In genomic region chr1:246435421-246436041, GRCh38 we compare ENCODE assay signal across 18 cellular contexts.
DNase-seq lines count a peak whose midpoint lies in the region; ATAC-seq and TF ChIP-seq lines count a peak whose summit lies in the region.
"Had no signal": no experiment of that assay in that cellular context is flagged by ENCODE, and none has a peak within 500 bp of the region (broad histone marks: within the 10 kb centered on the region; RNA-seq: fewer than 3 reads in every experiment).

No MANE protein-coding gene starts in this region.

- H3K9me3 ChIP-seq in IMR-90 (ENCODE audit: control insufficient read depth, insufficient read depth, low read length), result no peaks in the 10 kb centered on the region
- H3K9me3 ChIP-seq: gastrocnemius medialis had no signal

- no peak overlapping the region for H3K23ac ChIP-seq in IMR-90 (ENCODE audit: low read depth, low read length)

- H3K27ac Mint-ChIP-seq in mesothelial cell of epicardium, result peak overlapping the region; percentile 40
- no peak overlapping the region for H3K27ac Mint-ChIP-seq in T-cell
- H3K27ac Mint-ChIP-seq: activated naive CD8-positive, alpha-beta T cell treated with anti-CD3 and anti-CD28 coated beads, Interleukin-2, amount 10 ng/mL, durations not matched to agents 7 days and 5 days; effector memory CD8-positive, alpha-beta T cell; nephron had no signal

- no peak for TF ChIP-seq CTCF in IMR-90 (conservative IDR thresholded peaks at IDR 0.05; ENCODE audit: low read depth, low read length)
- TF ChIP-seq CTCF in cardiac fibroblast (IDR thresholded peaks at IDR 0.05; ENCODE audit: low read depth, low read length), result no peak
- TF ChIP-seq CTCF in mesothelial cell of epicardium (IDR thresholded peaks at IDR 0.05; ENCODE audit: unreplicated experiment), result no peak

- TF ChIP-seq RAD21 in IMR-90 (IDR thresholded peaks at IDR 0.05; ENCODE audit: low read length), result no peak

- peaks cover 18% of the 10 kb centered on the region for H3K4me1 Mint-ChIP-seq in mesothelial cell of epicardium
- peaks cover 8 to 14% (median 11%) of the 10 kb centered on the region in 3 donors for H3K4me1 Mint-ChIP-seq in T-cell
- H3K4me1 Mint-ChIP-seq: activated naive CD8-positive, alpha-beta T cell treated with anti-CD3 and anti-CD28 coated beads, Interleukin-2, amount 10 ng/mL, durations not matched to agents 7 days and 5 days had no signal

- no peak overlapping the region for H3K9ac ChIP-seq in IMR-90 (ENCODE audit: low read depth, low read length)

- H3K27me3 ChIP-seq in IMR-90 (ENCODE audit: control insufficient read depth, insufficient read depth, low read length), result no peaks in the 10 kb centered on the region
- H3K27me3 ChIP-seq: gastrocnemius medialis, suprapubic skin had no signal

- intact Hi-C loops in IMR-90 (cut with micrococcal nuclease), result no loop called here

- no peak overlapping the region for H2AK9ac ChIP-seq in IMR-90 (replicated peaks; ENCODE audit: low read depth, low read length, poor library complexity)

- peak; percentile 63 for DNase-seq in EL
- peak; percentile 35 for DNase-seq in IMR-90
- peak; percentile 41 to 48 for DNase-seq in cardiac fibroblast (ENCODE audit: low read depth in 2 of 2)
- no peak for DNase-seq in mesothelial cell of epicardium (ENCODE audit: low spot score in 2 of 2, unreplicated experiment in 2 of 2)
- DNase-seq in NCI-H1930 (lab: John Stamatoyannopoulos, UW), result no peak
- DNase-seq in T-cell, result no peak
- DNase-seq in C1 segment of cervical spinal cord (lab: John Stamatoyannopoulos, UW), result no peak
- DNase-seq: activated naive CD8-positive, alpha-beta T cell treated with anti-CD3 and anti-CD28 coated beads, Interleukin-2, amount 10 ng/mL, durations not matched to agents 7 days and 5 days; activated T-cell treated with anti-CD3 and anti-CD28 coated beads, Interleukin-2, amount 50 U/mL, for 4 hours; effector memory CD8-positive, alpha-beta T cell; gastrocnemius medialis; NCI-H2171 treated with DMSO at 0.1 percent for 48 hours; SHP77 treated with DMSO at 0.1 percent for 48 hours; stimulated activated CD4-positive, alpha-beta T cell treated with anti-CD3 and anti-CD28 coated beads, Interleukin-1b, Interleukin-23, amount 100 ng/mL, for 48 hours had no signal

- peak overlapping the region; percentile 72 for H2BK5ac ChIP-seq in IMR-90 (ENCODE audit: low read depth, low read length, poor library complexity, severe bottlenecking)

- H2BK20ac ChIP-seq in IMR-90 (ENCODE audit: low read depth, low read length), result peak overlapping the region; percentile 21; the same call in 1 of the 2 replicates

- no peak overlapping the region for H3K4me2 ChIP-seq in IMR-90 (ENCODE audit: low read depth, low read length)

- CTCF ChIA-PET in IMR-90 (lab: Yijun Ruan, JAX), result interaction anchor here (1.1 kb wide), 1 partner anchor 15 kb away, joined by 3 read pairs; no protein-coding TSS in a partner anchor
- CTCF ChIA-PET in T-cell (lab: Charles Lee), result no interaction called here

- no peaks in the 10 kb centered on the region for H3K9me1 ChIP-seq in IMR-90 (ENCODE audit: insufficient read depth, low read length)

- H2BK120ac ChIP-seq in IMR-90 (ENCODE audit: low read depth, low read length), result peak overlapping the region; percentile 44; the same call in 1 of the 2 replicates

- no peak overlapping the region for H4K5ac ChIP-seq in IMR-90 (ENCODE audit: low read depth, low read length)

- H3K14ac ChIP-seq in IMR-90 (replicated peaks; ENCODE audit: low read depth, low read length), result peak overlapping the region; percentile 60; the same call in 1 of the 2 replicates

- H2AK5ac ChIP-seq in IMR-90 (ENCODE audit: low read depth, low read length), result no peak overlapping the region

- no peak overlapping the region for H2BK15ac ChIP-seq in IMR-90 (ENCODE audit: low read depth, low read length)

- H3K4me3 Mint-ChIP-seq in mesothelial cell of epicardium (no peak overlapping the region), T-cell (no peak overlapping the region)
- H3K4me3 Mint-ChIP-seq: activated naive CD8-positive, alpha-beta T cell treated with anti-CD3 and anti-CD28 coated beads, Interleukin-2, amount 10 ng/mL, durations not matched to agents 7 days and 5 days; activated T-cell treated with anti-CD3 and anti-CD28 coated beads, Interleukin-2, amount 50 U/mL, for 4 hours; central memory CD8-positive, alpha-beta T cell; effector memory CD8-positive, alpha-beta T cell; nephron had no signal

- peak; percentile 40 for ATAC-seq in IMR-90 (ENCODE audit: low read depth)
- ATAC-seq in T-cell (replicated peaks in 1 of 4), result no peak
- ATAC-seq in GM18907 (IDR thresholded peaks at IDR 0.05; ENCODE audit: unreplicated experiment), result no peak
- ATAC-seq: activated T-cell treated with anti-CD3 and anti-CD28 coated beads, Interleukin-2, amount 50 U/mL, for 4 hours; effector memory CD8-positive, alpha-beta T cell; gastrocnemius medialis had no signal

- no peaks in the 10 kb centered on the region for H4K20me1 ChIP-seq in IMR-90 (ENCODE audit: insufficient read depth, low read length)

- no peak overlapping the region for H3K27ac ChIP-seq in IMR-90 (ENCODE audit: insufficient read depth, low read length)
- H3K27ac ChIP-seq: gastrocnemius medialis, suprapubic skin had no signal

- peaks cover 2 to 6% of the 10 kb centered on the region in 2 experiments; a peak in 1 of 4 replicates for H3K79me1 ChIP-seq in IMR-90 (ENCODE audit: low read depth in 1 of 2, low read length in 2 of 2)

- H3K36me3 Mint-ChIP-seq in mesothelial cell of epicardium (peaks cover 10% of the 10 kb centered on the region), T-cell (peaks cover 45% of the 10 kb centered on the region)

- no TSS peak for BruUV-seq in IMR-90 (replicated peaks; lab: Mats Ljungman, UMichigan)

- in situ Hi-C loops in IMR-90 (cut with MboI; ENCODE audit: low sequenced_read_pairs), result no loop called here

- H3K9me3 Mint-ChIP-seq in mesothelial cell of epicardium (peaks cover 12% of the 10 kb centered on the region), T-cell (peaks cover 8 to 17% (median 9%) of the 10 kb centered on the region in 3 donors)
- H3K9me3 Mint-ChIP-seq: central memory CD8-positive, alpha-beta T cell; effector memory CD8-positive, alpha-beta T cell had no signal

- dilution Hi-C loops in IMR-90 (cut with HindIII; ENCODE audit: low sequenced_read_pairs, unreplicated experiment), result no loop called here

- H3K4me3 ChIP-seq in IMR-90 (ENCODE audit: insufficient read depth, low read depth, low read length) (no peak overlapping the region), cardiac fibroblast (replicated peaks in 1 of 2; ENCODE audit: low read depth in 2 of 2, low read length in 2 of 2) (no peak overlapping the region)
- H3K4me3 ChIP-seq: gastrocnemius medialis, suprapubic skin had no signal

- H3K4ac ChIP-seq in IMR-90 (ENCODE audit: low read depth, low read length), result peak overlapping the region; percentile 31; the same call in 1 of the 2 replicates

- H3K36me3 ChIP-seq in IMR-90 (ENCODE audit: control insufficient read depth, insufficient read depth, low read length), result no peaks in the 10 kb centered on the region
- H3K36me3 ChIP-seq: gastrocnemius medialis, suprapubic skin had no signal

- peaks cover 3% of the 10 kb centered on the region; the same call in 1 of the 2 replicates for H3K4me1 ChIP-seq in IMR-90 (ENCODE audit: control insufficient read depth, insufficient read depth, low read length)
- H3K4me1 ChIP-seq: gastrocnemius medialis, suprapubic skin had no signal

- no peak overlapping the region; the same call in 1 of the 2 replicates for H3K56ac ChIP-seq in IMR-90 (ENCODE audit: extremely low read depth, insufficient read depth, low read length)

- no peak overlapping the region for H4K8ac ChIP-seq in IMR-90 (ENCODE audit: low read depth in 2 of 2, low read length in 2 of 2)

- no peak overlapping the region for H3K18ac ChIP-seq in IMR-90 (ENCODE audit: low read depth, low read length)

- no peak overlapping the region for H2AFZ ChIP-seq in IMR-90 (replicated peaks; ENCODE audit: low read length, poor library complexity)

- H3K27me3 Mint-ChIP-seq in mesothelial cell of epicardium (ENCODE audit: low read depth) (no peaks in the 10 kb centered on the region), T-cell (no peaks in the 10 kb centered on the region)
- H3K27me3 Mint-ChIP-seq: activated naive CD8-positive, alpha-beta T cell treated with anti-CD3 and anti-CD28 coated beads, Interleukin-2, amount 10 ng/mL, durations not matched to agents 7 days and 5 days; central memory CD8-positive, alpha-beta T cell; effector memory CD8-positive, alpha-beta T cell had no signal

- no CpG with 5 or more reads among the region's 6 CpGs for WGBS in IMR-90 (ENCODE audit: extremely low coverage in 2 of 2, insufficient read length in 1 of 2), 2 experiments

- POLR2A ChIA-PET in IMR-90 (lab: Charles Lee; ENCODE audit: unreplicated experiment) (no interaction called here), T-cell (lab: Charles Lee) (no interaction called here)

- TF ChIP-seq POLR2A in IMR-90 (IDR thresholded peaks at IDR 0.05; ENCODE audit: low read depth, low read length), result no peak

- H4K91ac ChIP-seq in IMR-90 (ENCODE audit: insufficient read depth, low read depth, low read length), result no peak overlapping the region

TF ChIP-seq in IMR-90, 13 proteins besides CTCF, POLR2A, EP300 and RAD21:
- TF ChIP-seq BHLHE40 (IDR thresholded peaks at IDR 0.05; ENCODE audit: low read depth, low read length) (no peak), FOS (IDR thresholded peaks at IDR 0.05; ENCODE audit: low read depth, low read length) (no peak), CEBPB (IDR thresholded peaks at IDR 0.05; ENCODE audit: low read depth, low read length) (0 out of 2 replicates have a peak, but pooled peaks have one; percentile 54), ELK1 (IDR thresholded peaks at IDR 0.05; ENCODE audit: borderline replicate concordance, low read depth, low read length) (no peak)
TF ChIP-seq in IMR-90: peak in this region for 1.

Comparison
In these comparisons a context has a peak if more than half of its experiments do, and no peak if none do; other contexts are left out.
1. DNase-seq: peak in EL (single experiment), IMR-90 (single experiment) and cardiac fibroblast (2 of 2); none in mesothelial cell of epicardium (0 of 2), NCI-H1930 (0 of 2), T-cell (0 of 34) and C1 segment of cervical spinal cord (0 of 14).